In genomic region chr1:46487818-46488218, GRCh38 we compare ENCODE assay signal across 11 cellular contexts. TPM values are rescaled to one million over a fixed set of nuclear protein-coding genes. Genes with fewer than 3 reads are reported as not detected.
A peak's percentile ranks its signal among the peaks of the same experiment; 100 is the strongest.
DNase-seq lines count a peak whose midpoint lies in the region; ATAC-seq and TF ChIP-seq lines count a peak whose summit lies in the region.
"Had no signal": no experiment of that assay in that cellular context is flagged by ENCODE, and none has a peak within 500 bp of the region (broad histone marks: within the 10 kb centered on the region; RNA-seq: fewer than 3 reads in every experiment).

No MANE protein-coding gene starts in this region.

- ATAC-seq in HG03378 (IDR thresholded peaks at IDR 0.05; ENCODE audit: unreplicated experiment): no peak
- ATAC-seq: left colon had no signal

- H3K36me3 Mint-ChIP-seq in MCF 10A (ENCODE audit: insufficient read depth, unreplicated experiment): no peaks in the 10 kb centered on the region
- H3K36me3 Mint-ChIP-seq in type B pancreatic cell: peaks cover 4% of the 10 kb centered on the region
- H3K36me3 Mint-ChIP-seq in CD14-positive monocyte: peaks cover 7% of the 10 kb centered on the region in 2 donors

- H3K27me3 Mint-ChIP-seq in MCF 10A (ENCODE audit: insufficient read depth, unreplicated experiment) (peaks cover 52% of the 10 kb centered on the region), type B pancreatic cell (peaks cover 95% of the 10 kb centered on the region), CD14-positive monocyte (ENCODE audit: low read depth in 3 of 3) (peaks cover 94 to 100% (median 95%) of the 10 kb centered on the region in 3 donors)

- POLR2A ChIA-PET in MCF 10A (lab: Yijun Ruan, JAX): no interaction called here

- no peak overlapping the region for H3K27ac ChIP-seq in breast epithelium

- H3K4me3 ChIP-seq in breast epithelium (no peak overlapping the region), choroid plexus epithelial cell (ENCODE audit: low read depth, low read length) (no peak overlapping the region)

- H3K27ac Mint-ChIP-seq in MCF 10A (ENCODE audit: low read depth, unreplicated experiment): no peak overlapping the region
- no peak overlapping the region for H3K27ac Mint-ChIP-seq in type B pancreatic cell
- H3K27ac Mint-ChIP-seq in CD14-positive monocyte: no peak overlapping the region
- H3K27ac Mint-ChIP-seq: CD4-positive, alpha-beta T cell had no signal

- H3K4me1 ChIP-seq in breast epithelium: peaks cover 6 to 12% of the 10 kb centered on the region in 2 donors

- H3K9me3 Mint-ChIP-seq in MCF 10A (ENCODE audit: unreplicated experiment) (no peaks in the 10 kb centered on the region), type B pancreatic cell (no peaks in the 10 kb centered on the region), CD14-positive monocyte (peaks cover 0 to 37% (median 6%) of the 10 kb centered on the region in 7 donors)
- H3K9me3 Mint-ChIP-seq: CD4-positive, alpha-beta T cell had no signal

- no TSS peak for BruUV-seq in MCF 10A (replicated peaks; lab: Mats Ljungman, UMichigan)

- no peak overlapping the region for H3K4me3 Mint-ChIP-seq in MCF 10A (ENCODE audit: unreplicated experiment)
- H3K4me3 Mint-ChIP-seq in type B pancreatic cell: peak overlapping the region; percentile 57
- H3K4me3 Mint-ChIP-seq in CD14-positive monocyte: peak overlapping the region in 1 of 2 donors; percentile 73
- H3K4me3 Mint-ChIP-seq: CD4-positive, alpha-beta T cell had no signal

- H3K36me3 ChIP-seq in breast epithelium: no peaks in the 10 kb centered on the region

- H3K27me3 ChIP-seq in breast epithelium: peaks cover 12 to 96% of the 10 kb centered on the region in 2 donors

- CTCF ChIA-PET in MCF 10A (lab: Yijun Ruan, JAX): interaction anchor here (1.5 to 2.8 kb wide), 3 partner anchors 10 to 60 kb away, joined by 3 to 16 read pairs (median 12); no protein-coding TSS in a partner anchor

- H3K4me1 Mint-ChIP-seq in MCF 10A (ENCODE audit: insufficient read depth, unreplicated experiment): peaks cover 12% of the 10 kb centered on the region
- peaks cover 15% of the 10 kb centered on the region for H3K4me1 Mint-ChIP-seq in type B pancreatic cell (ENCODE audit: unreplicated experiment)
- peaks cover 17% of the 10 kb centered on the region for H3K4me1 Mint-ChIP-seq in CD14-positive monocyte

- intact Hi-C loops in MCF 10A (cut with micrococcal nuclease) (no loop called here), breast epithelium (cut with DNase I; ENCODE audit: low total_unique reads) (no loop called here), CD14-positive monocyte (cut with micrococcal nuclease) (no loop called here)

- DNase-seq in MCF 10A (ENCODE audit: unreplicated experiment): peak; percentile 35
- DNase-seq in breast epithelium (ENCODE audit: low spot score in 2 of 2): no peak
- peak; percentile 41 for DNase-seq in NCI-H2227 (lab: John Stamatoyannopoulos, UW; ENCODE audit: unreplicated experiment)
- peak; percentile 47 for DNase-seq in choroid plexus epithelial cell (ENCODE audit: low read depth)
- DNase-seq in type B pancreatic cell (ENCODE audit: extremely low spot score, unreplicated experiment): no peak
- no peak for DNase-seq in T1000 (lab: John Stamatoyannopoulos, UW)
- no peak for DNase-seq in CD14-positive monocyte (ENCODE audit: low spot score)
- DNase-seq: CD4-positive, alpha-beta T cell; left colon had no signal

- TF ChIP-seq POLR2A in breast epithelium (IDR thresholded peaks at IDR 0.05): no peak

- no peaks in the 10 kb centered on the region for H3K9me3 ChIP-seq in breast epithelium

- no peak for TF ChIP-seq CTCF in MCF 10A (IDR thresholded peaks at IDR 0.05; ENCODE audit: unreplicated experiment)
- TF ChIP-seq CTCF in breast epithelium (IDR thresholded peaks at IDR 0.05): no peak
- peak; percentile 55 for TF ChIP-seq CTCF in choroid plexus epithelial cell (conservative IDR thresholded peaks at IDR 0.05; ENCODE audit: low read depth, low read length)
- peak; percentile 46 for TF ChIP-seq CTCF in type B pancreatic cell (conservative IDR thresholded peaks at IDR 0.05)
- TF ChIP-seq CTCF in CD14-positive monocyte (IDR thresholded peaks at IDR 0.05): no peak

RNA-seq across cellular contexts. Expression of gene DMBX1, which starts 1.8 kb away (rescaled TPM):
- not detected in 2 replicates for total RNA-seq in MCF 10A (2022)
- total RNA-seq in breast epithelium: not detected
- total RNA-seq in type B pancreatic cell (ENCODE audit: low replicate concordance): 0.10 TPM in 1 of 2 replicates, not detected in the other
- polyA plus RNA-seq in CD14-positive monocyte: not detected
- total RNA-seq: cardiac septum; CD4-positive, alpha-beta T cell; left colon had no signal

Comparison
In these comparisons a context has a peak if more than half of its experiments do, and no peak if none do; other contexts are left out.
1. DNase-seq: peak in MCF 10A (single experiment), NCI-H2227 (single experiment) and choroid plexus epithelial cell (single experiment); none in breast epithelium (0 of 2), type B pancreatic cell (single experiment), T1000 (single experiment) and CD14-positive monocyte (single experiment).
2. CTCF ChIP-seq: peak in choroid plexus epithelial cell (single experiment) and type B pancreatic cell (single experiment); none in MCF 10A (single experiment), breast epithelium (0 of 3) and CD14-positive monocyte (single experiment).